ENCODE assay signal across 13 cellular contexts in the genomic region with DNA sequence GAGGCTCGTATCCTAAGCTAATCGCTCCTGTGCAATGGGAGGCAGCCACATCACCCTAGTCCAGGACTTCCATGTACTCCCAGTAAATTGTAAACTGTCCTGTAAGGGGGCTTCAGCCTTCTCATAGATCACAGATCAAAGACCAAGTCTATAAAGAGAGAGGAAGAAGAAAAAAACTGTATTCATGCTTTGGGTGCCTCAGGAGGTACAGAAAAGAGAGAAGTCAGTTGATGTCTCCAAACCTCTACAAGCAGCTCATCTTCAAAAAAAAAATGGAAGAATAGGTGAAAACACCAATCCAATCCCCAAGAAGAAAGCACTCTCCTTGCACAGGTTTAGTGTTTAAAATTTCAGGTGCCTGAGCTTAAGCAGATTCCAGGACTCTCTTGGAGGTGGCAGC.
DNase-seq lines count a peak whose midpoint lies in the region; ATAC-seq and TF ChIP-seq lines count a peak whose summit lies in the region.
"Had no signal": no experiment of that assay in that cellular context is flagged by ENCODE, and none has a peak within 500 bp of the region (broad histone marks: within the 10 kb centered on the region; RNA-seq: fewer than 3 reads in every experiment).

No MANE protein-coding gene starts in this region.

- peaks cover 59% of the 10 kb centered on the region for H3K4me1 Mint-ChIP-seq in T-helper 2 cell treated with Interferon-gamma antibody and Interleukin-4, amounts not matched to agents 5 μg/mL and 100 μg/mL, for 36 hours (ENCODE audit: low read depth)
- H3K4me1 Mint-ChIP-seq in effector memory CD8-positive, alpha-beta T cell (ENCODE audit: low read depth in 2 of 2): peaks cover 50 to 68% of the 10 kb centered on the region in 2 donors
- peaks cover 64% of the 10 kb centered on the region for H3K4me1 Mint-ChIP-seq in stimulated activated effector memory CD8-positive, alpha-beta T cell treated with anti-CD3 and anti-CD28 coated beads, Interleukin-12 subunit alpha, Interleukin-12 subunit beta, amount 100 ng/mL, for 72 hours

- H3K4me3 Mint-ChIP-seq in T-helper 2 cell treated with Interferon-gamma antibody and Interleukin-4, amounts not matched to agents 5 μg/mL and 100 μg/mL, for 36 hours: peak overlapping the region; percentile 78
- H3K4me3 Mint-ChIP-seq in effector memory CD8-positive, alpha-beta T cell: peak overlapping the region; percentile 80 to 86
- H3K4me3 Mint-ChIP-seq in stimulated activated effector memory CD8-positive, alpha-beta T cell treated with anti-CD3 and anti-CD28 coated beads, Interleukin-12 subunit alpha, Interleukin-12 subunit beta, amount 100 ng/mL, for 72 hours: peak overlapping the region; percentile 82

- H2AFZ ChIP-seq in OCI-LY1 (ENCODE audit: low read length): no peak overlapping the region

- H3K79me2 ChIP-seq in OCI-LY1 (ENCODE audit: insufficient read depth, low read length): peaks cover 4% of the 10 kb centered on the region; the same call in 1 of the 2 replicates

- peaks cover 4% of the 10 kb centered on the region for H3K9me3 Mint-ChIP-seq in T-helper 2 cell treated with Interferon-gamma antibody and Interleukin-4, amounts not matched to agents 5 μg/mL and 100 μg/mL, for 36 hours
- H3K9me3 Mint-ChIP-seq in effector memory CD8-positive, alpha-beta T cell: peaks cover 0 to 5% of the 10 kb centered on the region in 2 donors
- H3K9me3 Mint-ChIP-seq in stimulated activated effector memory CD8-positive, alpha-beta T cell treated with anti-CD3 and anti-CD28 coated beads, Interleukin-12 subunit alpha, Interleukin-12 subunit beta, amount 100 ng/mL, for 72 hours: no peaks in the 10 kb centered on the region

- no peaks in the 10 kb centered on the region for H3K27me3 Mint-ChIP-seq in T-helper 2 cell treated with Interferon-gamma antibody and Interleukin-4, amounts not matched to agents 5 μg/mL and 100 μg/mL, for 36 hours (ENCODE audit: low read depth)
- no peaks in the 10 kb centered on the region for H3K27me3 Mint-ChIP-seq in effector memory CD8-positive, alpha-beta T cell

- no peak for TF ChIP-seq CTCF in OCI-LY1 (IDR thresholded peaks at IDR 0.05; ENCODE audit: low read length)

- H3K4me2 ChIP-seq in OCI-LY1 (ENCODE audit: low read length): peak overlapping the region; percentile 58

- H3K36me3 Mint-ChIP-seq in T-helper 2 cell treated with Interferon-gamma antibody and Interleukin-4, amounts not matched to agents 5 μg/mL and 100 μg/mL, for 36 hours (ENCODE audit: low read depth): peaks cover 22% of the 10 kb centered on the region
- peaks cover 43% of the 10 kb centered on the region for H3K36me3 Mint-ChIP-seq in effector memory CD8-positive, alpha-beta T cell (ENCODE audit: insufficient read depth)
- H3K36me3 Mint-ChIP-seq in stimulated activated effector memory CD8-positive, alpha-beta T cell treated with anti-CD3 and anti-CD28 coated beads, Interleukin-12 subunit alpha, Interleukin-12 subunit beta, amount 100 ng/mL, for 72 hours: peaks cover 44% of the 10 kb centered on the region

- H3K4me3 ChIP-seq in OCI-LY1 (ENCODE audit: low read depth, low read length, poor library complexity, severe bottlenecking): peak overlapping the region; percentile 34
- H3K4me3 ChIP-seq: K562 had no signal

- H3K9ac ChIP-seq in OCI-LY1 (ENCODE audit: low read length): peak overlapping the region; percentile 60; the same call in 1 of the 2 replicates

- no peaks in the 10 kb centered on the region for H4K20me1 ChIP-seq in OCI-LY1 (ENCODE audit: insufficient read depth, low read length)

- peaks cover 50% of the 10 kb centered on the region for H3K4me1 ChIP-seq in OCI-LY1 (ENCODE audit: insufficient read depth, low read length, severe bottlenecking)
- H3K4me1 ChIP-seq: foreskin keratinocyte had no signal

- peaks cover 4% of the 10 kb centered on the region; the same call in 1 of the 2 replicates for H3K36me3 ChIP-seq in OCI-LY1 (ENCODE audit: insufficient read depth, low read length)
- H3K36me3 ChIP-seq: WERI-Rb-1 had no signal

- H3F3A ChIP-seq in OCI-LY1 (ENCODE audit: insufficient read depth, low read length): no peaks in the 10 kb centered on the region

- no peak for ATAC-seq in effector memory CD8-positive, alpha-beta T cell (replicated peaks)
- no peak for ATAC-seq in stimulated activated effector memory CD8-positive, alpha-beta T cell treated with anti-CD3 and anti-CD28 coated beads, Interleukin-12 subunit alpha, Interleukin-12 subunit beta, amount 100 ng/mL, for 72 hours
- ATAC-seq in GM21381 (IDR thresholded peaks at IDR 0.05; ENCODE audit: unreplicated experiment): no peak
- ATAC-seq: foreskin keratinocyte, K562 had no signal

- H3K27ac Mint-ChIP-seq in T-helper 2 cell treated with Interferon-gamma antibody and Interleukin-4, amounts not matched to agents 5 μg/mL and 100 μg/mL, for 36 hours: peak overlapping the region; percentile 92
- H3K27ac Mint-ChIP-seq in effector memory CD8-positive, alpha-beta T cell: peak overlapping the region; percentile 97 to 99
- peak overlapping the region; percentile 98 for H3K27ac Mint-ChIP-seq in stimulated activated effector memory CD8-positive, alpha-beta T cell treated with anti-CD3 and anti-CD28 coated beads, Interleukin-12 subunit alpha, Interleukin-12 subunit beta, amount 100 ng/mL, for 72 hours

- no peaks in the 10 kb centered on the region for H3K9me2 ChIP-seq in OCI-LY1 (ENCODE audit: low read depth, low read length)

- no peak for DNase-seq in T-helper 2 cell treated with Interferon-gamma antibody and Interleukin-4, amounts not matched to agents 5 μg/mL and 100 μg/mL, for 36 hours (ENCODE audit: low spot score)
- DNase-seq in T-helper 2 cell: no peak
- DNase-seq in effector memory CD8-positive, alpha-beta T cell: no peak
- peak in 1 of 2 donors; percentile 50 for DNase-seq in stimulated activated effector memory CD8-positive, alpha-beta T cell treated with anti-CD3 and anti-CD28 coated beads, Interleukin-12 subunit alpha, Interleukin-12 subunit beta, amount 100 ng/mL, for 72 hours (ENCODE audit: low spot score in 2 of 2)
- no peak for DNase-seq in NCI-H1048 (lab: John Stamatoyannopoulos, UW)
- no peak for DNase-seq in SHP77 treated with DMSO at 0.1 percent for 48 hours (lab: John Stamatoyannopoulos, UW)
- DNase-seq: DND-41; foreskin keratinocyte; stimulated activated CD4-positive, alpha-beta T cell treated with anti-CD3 and anti-CD28 coated beads, Interleukin-2, amount 100 ng/mL, for 48 hours; WERI-Rb-1 had no signal

- H3K9me3 ChIP-seq in OCI-LY1 (ENCODE audit: low read length): no peaks in the 10 kb centered on the region

- H3K27ac ChIP-seq in OCI-LY1 (ENCODE audit: low read depth, low read length, poor library complexity, severe bottlenecking): peak overlapping the region; percentile 97
- H3K27ac ChIP-seq: foreskin keratinocyte, WERI-Rb-1 had no signal

- H3K27me3 ChIP-seq in OCI-LY1 (ENCODE audit: insufficient read depth, low read length): no peaks in the 10 kb centered on the region
